ENCODE assay signal across 8 cellular contexts in genomic region chr10:38093816-38094157, GRCh38. TPM values are rescaled to one million over a fixed set of nuclear protein-coding genes. Genes with fewer than 3 reads are reported as not detected.
DNase-seq lines count a peak whose midpoint lies in the region; ATAC-seq and TF ChIP-seq lines count a peak whose summit lies in the region.

No MANE protein-coding gene starts in this region.

- TF ChIP-seq CTCF in foreskin fibroblast (IDR thresholded peaks at IDR 0.05; ENCODE audit: low read depth, low read length) (no peak), sigmoid colon (IDR thresholded peaks at IDR 0.05) (no peak)

- no peak for DNase-seq in SJSA1 (ENCODE audit: low read depth in 1 of 2, low spot score in 2 of 2)
- DNase-seq in foreskin fibroblast, result no peak
- DNase-seq in sigmoid colon, result no peak
- no peak for DNase-seq in inferior parietal cortex (ENCODE audit: extremely low spot score)
- DNase-seq in NCI-H2029 (lab: John Stamatoyannopoulos, UW), result no peak
- DNase-seq in NCI-H524 treated with DMSO at 0.1 percent for 48 hours (lab: John Stamatoyannopoulos, UW), result no peak

- ATAC-seq in GM18858 (IDR thresholded peaks at IDR 0.05; ENCODE audit: unreplicated experiment), result peak; percentile 16
- ATAC-seq in HG02759 (IDR thresholded peaks at IDR 0.05; ENCODE audit: unreplicated experiment), result peak; percentile 30

- H3K4me3 ChIP-seq in SJSA1 (peak overlapping the region; percentile 50), foreskin fibroblast (ENCODE audit: low read depth in 1 of 2, low read length in 2 of 2) (peak overlapping the region; percentile 71 to 95), sigmoid colon (peak overlapping the region; percentile 70 to 86 (median 76))

- H3K9me3 ChIP-seq in SJSA1 (replicated peaks), result no peaks in the 10 kb centered on the region
- H3K9me3 ChIP-seq in sigmoid colon, result no peaks in the 10 kb centered on the region

- intact Hi-C loops in sigmoid colon (cut with DNase I), result loop anchor here (1.0 to 10.0 kb wide), 4 partner anchors 83 to 311 kb away; partner anchors contain the start of genes ZNF248, ZNF25 and ZNF33A

- H3K4me1 ChIP-seq in SJSA1 (replicated peaks) (peaks cover 6% of the 10 kb centered on the region), sigmoid colon (peaks cover 0 to 20% (median 11%) of the 10 kb centered on the region in 4 donors)

- 2 to 12% methylated on average over 16 of the region's 16 CpGs for WGBS in sigmoid colon, 2 donors

- peaks cover 18% of the 10 kb centered on the region for H3K36me3 ChIP-seq in SJSA1
- H3K36me3 ChIP-seq in sigmoid colon, result peaks cover 10 to 34% (median 21%) of the 10 kb centered on the region in 4 donors

- TF ChIP-seq EP300 in sigmoid colon (IDR thresholded peaks at IDR 0.05), result no peak

- H3K27ac ChIP-seq in SJSA1 (no peak overlapping the region), sigmoid colon (peak overlapping the region; percentile 88 to 92 (median 90))

- peak in 1 of 2 donors; percentile 28 for TF ChIP-seq POLR2A in sigmoid colon (IDR thresholded peaks at IDR 0.05)

- H3K27me3 ChIP-seq in SJSA1 (replicated peaks) (no peaks in the 10 kb centered on the region), sigmoid colon (no peaks in the 10 kb centered on the region)

RNA-seq across cellular contexts. Expression of gene ZNF37A, which starts 0.3 kb away (rescaled TPM):
- 3.0 and 8.6 TPM in 2 replicates for total RNA-seq in SJSA1 (2014; rRNA removed; shearing (Covaris generic))
- 10 to 100 TPM; 19.3 to 37.1 (median 23.7) TPM for total RNA-seq in sigmoid colon
- polyA plus RNA-seq in sigmoid colon, result 1 to 10 TPM; 2.1 to 5.1 (median 3.0) TPM
